Comparison of ENCODE assay signal across 9 cellular contexts in the genomic region with DNA sequence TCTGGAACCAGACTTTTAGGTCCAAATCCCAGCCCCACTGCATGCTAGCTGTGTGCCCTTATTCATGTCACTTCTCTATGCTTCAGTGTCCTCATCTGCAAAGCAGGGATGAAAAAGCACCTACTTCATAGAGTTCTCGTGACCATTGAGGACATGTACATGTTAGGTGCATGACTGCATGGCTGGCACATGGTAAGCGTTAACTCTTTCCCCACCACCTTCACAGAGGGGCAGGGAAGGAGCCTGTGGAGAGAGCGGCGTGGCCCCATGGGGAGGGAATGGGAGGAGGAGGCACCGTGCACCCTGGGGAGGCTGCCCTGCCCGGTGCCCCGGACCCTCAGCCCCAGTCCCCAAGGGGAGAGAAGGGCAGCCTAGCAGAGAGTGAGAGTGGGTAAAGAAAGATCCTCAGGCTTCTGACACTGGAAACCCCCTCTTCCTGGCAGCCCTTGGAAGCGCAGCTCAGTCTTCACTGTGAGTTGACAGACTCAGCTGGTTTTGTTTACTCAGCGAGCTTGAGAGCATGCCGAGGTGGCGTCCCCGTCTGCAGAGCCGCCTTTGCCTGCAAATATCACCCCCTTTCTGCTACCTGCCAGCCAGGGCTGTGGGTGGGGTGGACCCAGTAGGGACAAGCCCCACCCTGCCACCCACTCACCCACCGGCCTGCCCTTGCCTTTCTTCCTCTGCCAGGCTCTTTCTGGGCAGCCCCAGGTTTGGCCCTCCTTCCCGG. TPM values are rescaled to one million over a fixed set of nuclear protein-coding genes. Genes with fewer than 3 reads are reported as not detected.
DNase-seq lines count a peak whose midpoint lies in the region; ATAC-seq and TF ChIP-seq lines count a peak whose summit lies in the region.
"Had no signal": no experiment of that assay in that cellular context is flagged by ENCODE, and none has a peak within 500 bp of the region (broad histone marks: within the 10 kb centered on the region; RNA-seq: fewer than 3 reads in every experiment).

No MANE protein-coding gene starts in this region.

- 62% methylated on average over 14 of the region's 15 CpGs for WGBS in esophagus muscularis mucosa

- no peaks in the 10 kb centered on the region for H3K9me3 ChIP-seq in esophagus muscularis mucosa
- H3K9me3 ChIP-seq in osteoblast (ENCODE audit: low read depth, low read length): no peaks in the 10 kb centered on the region

- TF ChIP-seq CTCF in esophagus muscularis mucosa (IDR thresholded peaks at IDR 0.05): no peak
- TF ChIP-seq CTCF in osteoblast (IDR thresholded peaks at IDR 0.05; ENCODE audit: extremely low read depth, low read depth, low read length): no peak

- no peaks in the 10 kb centered on the region for H3K79me2 ChIP-seq in osteoblast (ENCODE audit: insufficient read depth, low read length)

- DNase-seq in Ammon's horn (ENCODE audit: low spot score): peak; percentile 64
- peak; percentile 30 for DNase-seq in NCI-H1694 (lab: John Stamatoyannopoulos, UW)
- DNase-seq in esophagus muscularis mucosa (ENCODE audit: extremely low spot score): no peak
- DNase-seq in osteoblast (ENCODE audit: insufficient read length, low spot score, missing footprints): no peak
- no peak for DNase-seq in NK-92 (lab: John Stamatoyannopoulos, UW; ENCODE audit: unreplicated experiment)
- no peak for DNase-seq in putamen (ENCODE audit: low spot score)
- no peak for DNase-seq in SKM-1 (lab: John Stamatoyannopoulos, UW; ENCODE audit: unreplicated experiment)

- H3K36me3 ChIP-seq in esophagus muscularis mucosa (no peaks in the 10 kb centered on the region), osteoblast (ENCODE audit: insufficient read depth, low read length) (no peaks in the 10 kb centered on the region)

- peak overlapping the region in 3 of 4 donors; percentile 2 to 7 (median 4) for H3K4me3 ChIP-seq in esophagus muscularis mucosa
- H3K4me3 ChIP-seq in osteoblast (ENCODE audit: insufficient read depth, low read length): peak overlapping the region; percentile 40

- no peak for TF ChIP-seq POLR2A in esophagus muscularis mucosa (IDR thresholded peaks at IDR 0.05; ENCODE audit: low read depth)

- peak overlapping the region; percentile 68 for H2AFZ ChIP-seq in osteoblast (ENCODE audit: low read length)

- H3K4me1 ChIP-seq in esophagus muscularis mucosa: peaks cover 77 to 86% (median 79%) of the 10 kb centered on the region in 4 donors
- H3K4me1 ChIP-seq in osteoblast (ENCODE audit: insufficient read depth, low read length): peaks cover 51% of the 10 kb centered on the region

- TF ChIP-seq EP300 in esophagus muscularis mucosa (IDR thresholded peaks at IDR 0.05): no peak

- ATAC-seq in GM18868 (IDR thresholded peaks at IDR 0.05; ENCODE audit: unreplicated experiment): no peak

- H3K27me3 ChIP-seq in esophagus muscularis mucosa: no peaks in the 10 kb centered on the region
- H3K27me3 ChIP-seq in osteoblast (ENCODE audit: insufficient read depth, low read length): peaks cover 4% of the 10 kb centered on the region

- no peaks in the 10 kb centered on the region for H4K20me1 ChIP-seq in osteoblast (ENCODE audit: insufficient read depth, low read length)

- H3K27ac ChIP-seq in esophagus muscularis mucosa (replicated peaks in 1 of 4) (peak overlapping the region; percentile 81 to 89 (median 87)), osteoblast (ENCODE audit: low read depth, low read length) (peak overlapping the region; percentile 89)

- intact Hi-C loops in esophagus muscularis mucosa (cut with DNase I): no loop called here

- peak overlapping the region; percentile 63 for H3K4me2 ChIP-seq in osteoblast (ENCODE audit: insufficient read depth, low read length)

RNA-seq across cellular contexts. Expression of gene ANGPTL2, which starts 10.6 kb away (rescaled TPM):
- total RNA-seq in esophagus muscularis mucosa (10 to 100 TPM; 29.5 to 57.0 (median 41.3) TPM), osteoblast (39.8 and 72.5 TPM in 2 replicates)
- total RNA-seq: T-helper 1 cell treated with Interleukin-12 subunit alpha and Interleukin-12 subunit beta and Interleukin-4 antibody, amounts not matched to agents 30 ng/mL and 1 ng/mL, for 36 hours had no signal

Comparison
In these comparisons a context has a peak if more than half of its experiments do, and no peak if none do; other contexts are left out.
1. DNase-seq: peak in Ammon's horn (single experiment) and NCI-H1694 (single experiment); none in esophagus muscularis mucosa (single experiment), osteoblast (single experiment), NK-92 (single experiment), putamen (single experiment) and SKM-1 (single experiment).